8 cellular contexts compared by ENCODE assay signal in genomic region chr10:84540022-84540616, GRCh38.
DNase-seq lines count a peak whose midpoint lies in the region; ATAC-seq and TF ChIP-seq lines count a peak whose summit lies in the region.

No MANE protein-coding gene starts in this region.

- H3K4me3 ChIP-seq in HFF-Myc (replicated peaks; ENCODE audit: low read depth, low read length): peak overlapping the region; percentile 36

- DNase-seq in EL (peak; percentile 93), HFF-Myc (ENCODE audit: extremely low read depth, low read depth) (peak; percentile 17), SW 1271 (lab: John Stamatoyannopoulos, UW) (peak; percentile 14 to 59), iris pigment epithelial cell (ENCODE audit: low read depth) (peak; percentile 78)
- DNase-seq in activated CD4-positive, alpha-beta T cell treated with anti-CD3 and anti-CD28 coated beads, Interleukin-2, amount 50 U/mL, for 1 hour: no peak
- DNase-seq in stimulated activated naive CD4-positive, alpha-beta T cell treated with Interleukin-2 at 50 U/mL for 16 hours (lab: John Stamatoyannopoulos, UW): no peak
- DNase-seq in central memory CD4-positive, alpha-beta T cell: no peak

- TF ChIP-seq CTCF in HFF-Myc (IDR thresholded peaks at IDR 0.05; ENCODE audit: low read depth, low read length, missing control alignments): no peak

- ATAC-seq in HG02970 (IDR thresholded peaks at IDR 0.05; ENCODE audit: low FRiP score, unreplicated experiment): no peak

Comparison
In these comparisons a context has a peak if more than half of its experiments do, and no peak if none do; other contexts are left out.
1. DNase-seq: peak in EL (single experiment), HFF-Myc (single experiment), SW 1271 (2 of 2) and iris pigment epithelial cell (single experiment); none in activated CD4-positive, alpha-beta T cell treated with anti-CD3 and anti-CD28 coated beads, Interleukin-2, amount 50 U/mL, for 1 hour (single experiment), stimulated activated naive CD4-positive, alpha-beta T cell treated with Interleukin-2 at 50 U/mL for 16 hours (single experiment) and central memory CD4-positive, alpha-beta T cell (single experiment).